8 cellular contexts compared by ENCODE assay signal in the genomic region with DNA sequence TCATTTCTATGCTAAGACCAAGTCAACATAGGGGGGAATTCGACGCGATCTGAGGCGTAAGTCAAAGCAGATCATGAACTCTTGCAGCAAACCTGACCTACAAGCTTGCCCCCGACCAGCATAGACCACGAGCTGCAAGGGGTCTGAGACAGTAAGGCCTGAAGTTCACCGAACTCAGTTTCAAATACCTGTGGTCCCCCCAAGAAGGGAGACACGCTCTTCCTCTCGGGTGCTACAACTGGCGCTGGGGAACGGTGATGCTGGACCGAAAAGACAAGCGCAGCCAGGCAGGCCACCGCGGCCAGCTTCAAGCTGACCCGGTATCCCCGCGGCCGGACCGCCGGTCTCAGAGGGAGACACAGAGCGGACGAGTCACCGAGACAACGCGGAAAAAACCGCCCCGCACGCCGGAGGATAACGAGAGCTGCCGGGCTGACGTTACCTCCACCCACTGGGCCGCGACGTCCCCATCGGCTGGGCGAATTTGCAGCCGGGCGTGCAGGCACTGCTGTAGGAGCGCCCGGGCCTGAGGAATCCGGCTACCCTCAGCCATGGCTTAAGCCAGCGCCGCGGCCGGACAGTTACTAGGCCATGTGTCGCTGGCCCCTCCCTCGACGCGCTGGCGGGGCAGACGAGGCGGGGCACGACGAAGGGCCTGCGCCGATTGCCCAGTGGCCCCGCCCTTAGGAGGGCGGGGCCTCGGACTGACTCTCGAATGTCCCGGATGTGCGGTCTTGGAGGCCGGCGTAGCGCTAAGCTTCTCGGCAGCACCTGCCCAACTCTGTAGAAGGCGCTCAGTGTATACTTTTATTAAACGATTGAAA. TPM values are rescaled to one million over a fixed set of nuclear protein-coding genes. Genes with fewer than 3 reads are reported as not detected.
DNase-seq lines count a peak whose midpoint lies in the region; ATAC-seq lines count a peak whose summit lies in the region.

A gene (minus strand): TSS at position 666 of the 824 bp plus-strand sequence. CDS start 113 bp downstream, at position 553.

- H3K4me1 Mint-ChIP-seq in effector memory CD8-positive, alpha-beta T cell (ENCODE audit: low read depth in 2 of 2), result peaks cover 11 to 18% of the 10 kb centered on the region in 2 donors

- H2BK15ac ChIP-seq in mesenchymal stem cell (ENCODE audit: low read depth, poor library complexity, severe bottlenecking), result no peak within 1 kb of the TSS

- H3K9me3 ChIP-seq in mesenchymal stem cell (ENCODE audit: control insufficient read depth, low read length), result no peaks in the 10 kb centered on the region

- peak within 1 kb of the TSS; percentile 95 for H3K27ac Mint-ChIP-seq in effector memory CD8-positive, alpha-beta T cell

- H2AFZ ChIP-seq in mesenchymal stem cell (ENCODE audit: low read depth, low read length), result peak within 1 kb of the TSS; percentile 91

- no peaks in the 10 kb centered on the region for H3K27me3 Mint-ChIP-seq in effector memory CD8-positive, alpha-beta T cell

- WGBS in mesenchymal stem cell, result under 1% methylated on average over 66 of the region's 70 CpGs

- H2BK12ac ChIP-seq in mesenchymal stem cell (ENCODE audit: low read length in 2 of 2), result no peak within 1 kb of the TSS

- peak within 1 kb of the TSS; percentile 67 to 98 for H3K4me3 ChIP-seq in mesenchymal stem cell (ENCODE audit: insufficient read depth in 1 of 2, low read depth in 1 of 2, low read length in 2 of 2)

- H3K9me3 Mint-ChIP-seq in effector memory CD8-positive, alpha-beta T cell, result no peaks in the 10 kb centered on the region

- H3K79me1 ChIP-seq in mesenchymal stem cell (replicated peaks; ENCODE audit: low read length, poor library complexity, severe bottlenecking), result peaks cover 5% of the 10 kb centered on the region

- H3K18ac ChIP-seq in mesenchymal stem cell (ENCODE audit: low read depth in 1 of 2, low read length in 2 of 2), result peak within 1 kb of the TSS; percentile 49 to 90

- peak within 1 kb of the TSS; percentile 51 for H3K27ac ChIP-seq in mesenchymal stem cell (ENCODE audit: low read length, poor library complexity, severe bottlenecking)

- H3K9ac ChIP-seq in mesenchymal stem cell (ENCODE audit: low read length), result peak within 1 kb of the TSS; percentile 99

- H3K36me3 ChIP-seq in mesenchymal stem cell (ENCODE audit: control insufficient read depth in 1 of 2, insufficient read depth in 2 of 2, low read depth in 1 of 2, low read length in 2 of 2), result peaks cover 4 to 8% of the 10 kb centered on the region in 2 experiments

- peak; percentile 98 for ATAC-seq in GM21360 (IDR thresholded peaks at IDR 0.05; ENCODE audit: unreplicated experiment)
- ATAC-seq in effector memory CD8-positive, alpha-beta T cell (replicated peaks), result peak; percentile 98

- peaks cover 12% of the 10 kb centered on the region for H3K36me3 Mint-ChIP-seq in effector memory CD8-positive, alpha-beta T cell (ENCODE audit: insufficient read depth)

- H4K91ac ChIP-seq in mesenchymal stem cell (ENCODE audit: low read length), result peak within 1 kb of the TSS; percentile 96

- H3K4me3 Mint-ChIP-seq in effector memory CD8-positive, alpha-beta T cell, result peak within 1 kb of the TSS; percentile 90 to 96

- peaks cover 3% of the 10 kb centered on the region for H3K4me1 ChIP-seq in mesenchymal stem cell (ENCODE audit: control insufficient read depth, insufficient read depth, low read depth, low read length)

- peak within 1 kb of the TSS; percentile 78 for H2BK120ac ChIP-seq in mesenchymal stem cell (ENCODE audit: low read depth, low read length)

- DNase-seq in COLO829 (ENCODE audit: low spot score) (peak; percentile 91), HT1080 (ENCODE audit: low read depth) (peak; percentile 93), NOMO-1 (lab: John Stamatoyannopoulos, UW; ENCODE audit: unreplicated experiment in 2 of 2) (peak; percentile 94 to 96), mesenchymal stem cell (peak; percentile 95)
- peak; percentile 74 to 79 (median 75) for DNase-seq in activated CD8-positive, alpha-beta memory T cell treated with anti-CD3 and anti-CD28 coated beads for 48 hours (ENCODE audit: low read depth in 2 of 3, low spot score in 2 of 3)
- DNase-seq in effector memory CD8-positive, alpha-beta T cell, result peak; percentile 87 to 89 (median 88)
- peak; percentile 83 for DNase-seq in stimulated activated CD8-positive, alpha-beta memory T cell treated with anti-CD3 and anti-CD28 coated beads, Interleukin-12 subunit alpha, Interleukin-12 subunit beta, amount 100 ng/mL, for 4 hours (ENCODE audit: low read depth)

- H3K27me3 ChIP-seq in mesenchymal stem cell (ENCODE audit: control insufficient read depth in 1 of 2, insufficient read depth in 1 of 2, low read length in 2 of 2), result no peaks in the 10 kb centered on the region

- peak within 1 kb of the TSS; percentile 75 to 85 for H3K4ac ChIP-seq in mesenchymal stem cell (ENCODE audit: low read depth in 1 of 2, low read length in 2 of 2)

- H3K23ac ChIP-seq in mesenchymal stem cell (ENCODE audit: low read length in 2 of 2), result peak within 1 kb of the TSS in 1 of 2 experiments; percentile 32

- H2BK5ac ChIP-seq in mesenchymal stem cell (ENCODE audit: low read depth, low read length, poor library complexity, severe bottlenecking), result no peak within 1 kb of the TSS

- no peak within 1 kb of the TSS for H2AK5ac ChIP-seq in mesenchymal stem cell (ENCODE audit: low read length, severe bottlenecking)

- peak within 1 kb of the TSS in 1 of 2 experiments; percentile 12 for H3K14ac ChIP-seq in mesenchymal stem cell (ENCODE audit: low read length in 2 of 2)

- H3K4me2 ChIP-seq in mesenchymal stem cell (ENCODE audit: low read length, poor library complexity, severe bottlenecking), result peak within 1 kb of the TSS; percentile 41

- peak within 1 kb of the TSS; percentile 63 for H4K8ac ChIP-seq in mesenchymal stem cell (ENCODE audit: low read length)

RNA-seq across cellular contexts. Expression of the gene that starts here (rescaled TPM):
- total RNA-seq in HT1080 (2014; rRNA removed; shearing (Covaris generic)), result 34.2 and 49.8 TPM in 2 replicates
- 30.9 and 31.0 TPM in 2 replicates for polyA plus RNA-seq in HT1080 (2015; cell fraction: cytosol; rRNA removed)
- 11.6 and 12.6 TPM in 2 replicates for polyA plus RNA-seq in HT1080 (2015; cell fraction: nucleus; rRNA removed)
- 13.2 TPM for polyA plus RNA-seq in mesenchymal stem cell (2013, experiment 1 of 2)
- polyA plus RNA-seq in mesenchymal stem cell (2013, experiment 2 of 2), result 14.0 TPM

Comparison
In these comparisons a context has a peak if more than half of its experiments do, and no peak if none do; other contexts are left out.
1. Peak in every context shown above with its lines: DNase-seq, ATAC-seq, H3K4me3 ChIP-seq and H3K27ac ChIP-seq.